Comparison of ENCODE assay signal across 14 cellular contexts in the genomic region with DNA sequence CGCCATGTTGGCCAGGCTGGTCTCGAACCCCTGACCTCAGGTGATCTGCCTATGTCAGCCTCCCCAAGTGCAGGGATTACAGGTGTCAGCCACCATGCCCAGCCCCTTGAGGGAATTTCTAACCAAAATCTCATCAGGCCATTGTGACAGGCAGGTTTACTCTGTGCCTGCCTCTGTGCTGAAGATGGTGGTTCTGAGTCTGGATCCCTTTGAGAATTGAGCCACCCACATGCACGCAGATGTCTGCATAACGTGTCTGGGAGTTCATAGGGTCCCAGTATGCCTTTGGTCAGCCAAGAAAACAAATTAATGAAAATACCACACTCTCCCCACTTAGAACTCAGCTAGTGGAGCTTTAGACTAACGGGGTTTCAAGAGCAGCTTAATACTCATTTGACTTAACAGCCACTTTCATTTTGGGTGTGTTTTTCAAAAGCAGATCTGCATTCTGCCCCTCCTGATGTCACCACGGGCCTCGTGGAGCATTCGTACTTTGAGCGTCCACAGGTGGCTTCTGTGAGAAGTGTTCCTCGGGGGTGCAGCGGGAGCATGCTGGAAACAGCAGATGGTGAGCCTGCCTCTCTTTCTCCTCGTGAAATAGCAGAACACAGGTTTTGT. TPM values are rescaled to one million over a fixed set of nuclear protein-coding genes. Genes with fewer than 3 reads are reported as not detected.
DNase-seq lines count a peak whose midpoint lies in the region; ATAC-seq and TF ChIP-seq lines count a peak whose summit lies in the region.
"Had no signal": no experiment of that assay in that cellular context is flagged by ENCODE, and none has a peak within 500 bp of the region (broad histone marks: within the 10 kb centered on the region; RNA-seq: fewer than 3 reads in every experiment).

No MANE protein-coding gene starts in this region.

- TF ChIP-seq POLR2A in spleen (IDR thresholded peaks at IDR 0.05) = no peak

- no peaks in the 10 kb centered on the region for H3K9me3 Mint-ChIP-seq in CD4-positive, CD25-positive, alpha-beta regulatory T cell
- no peaks in the 10 kb centered on the region for H3K9me3 Mint-ChIP-seq in activated CD4-positive, alpha-beta memory T cell treated with anti-CD3 and anti-CD28 coated beads for 36 hours
- no peaks in the 10 kb centered on the region for H3K9me3 Mint-ChIP-seq in chondrocyte (ENCODE audit: low read depth)

- intact Hi-C loops in activated CD4-positive, alpha-beta memory T cell treated with anti-CD3 and anti-CD28 coated beads for 36 hours (cut with micrococcal nuclease) = no loop called here
- intact Hi-C loops in spleen (cut with DNase I; ENCODE audit: low total_unique reads) = no loop called here

- DNase-seq in CD4-positive, CD25-positive, alpha-beta regulatory T cell = peak in 2 of 3 donors; percentile 7 to 47
- DNase-seq in activated CD4-positive, alpha-beta memory T cell treated with anti-CD3 and anti-CD28 coated beads for 36 hours = no peak
- no peak for DNase-seq in DMS114 treated with DMSO at 0.1 percent for 48 hours (lab: John Stamatoyannopoulos, UW; ENCODE audit: unreplicated experiment)
- no peak for DNase-seq in chondrocyte (ENCODE audit: low spot score)
- no peak for DNase-seq in globus pallidus (ENCODE audit: low spot score)
- no peak for DNase-seq in spleen
- DNase-seq: activated gamma-delta T cell; NCI-H2029 treated with DMSO at 0.1 percent for 48 hours; stimulated activated CD4-positive, alpha-beta T cell treated with anti-CD3 and anti-CD28 coated beads, Interleukin-4, amount 100 ng/mL, for 4 hours; stomach had no signal

- peak overlapping the region; percentile 47 to 78 (median 68) for H3K27ac Mint-ChIP-seq in CD4-positive, CD25-positive, alpha-beta regulatory T cell
- H3K27ac Mint-ChIP-seq in activated CD4-positive, alpha-beta memory T cell treated with anti-CD3 and anti-CD28 coated beads for 36 hours = peak overlapping the region; percentile 51
- no peak overlapping the region for H3K27ac Mint-ChIP-seq in chondrocyte (ENCODE audit: unreplicated experiment)

- H3K27me3 Mint-ChIP-seq in CD4-positive, CD25-positive, alpha-beta regulatory T cell = no peaks in the 10 kb centered on the region
- no peaks in the 10 kb centered on the region for H3K27me3 Mint-ChIP-seq in activated CD4-positive, alpha-beta memory T cell treated with anti-CD3 and anti-CD28 coated beads for 36 hours
- H3K27me3 Mint-ChIP-seq in chondrocyte (ENCODE audit: low read depth) = no peaks in the 10 kb centered on the region

- H3K36me3 Mint-ChIP-seq in CD4-positive, CD25-positive, alpha-beta regulatory T cell = peaks cover 31% of the 10 kb centered on the region
- H3K36me3 Mint-ChIP-seq in activated CD4-positive, alpha-beta memory T cell treated with anti-CD3 and anti-CD28 coated beads for 36 hours = peaks cover 21% of the 10 kb centered on the region
- H3K36me3 Mint-ChIP-seq in chondrocyte (ENCODE audit: low read depth) = peaks cover 21% of the 10 kb centered on the region

- H3K36me3 ChIP-seq in CD4-positive, CD25-positive, alpha-beta regulatory T cell (ENCODE audit: control insufficient read depth, insufficient read depth, low read length) = peaks cover 20% of the 10 kb centered on the region
- peaks cover 0 to 81% (median 27%) of the 10 kb centered on the region in 6 donors for H3K36me3 ChIP-seq in spleen

- WGBS in spleen, 5 donors = 62 to 82% (median 74%) methylated on average over 12 of the region's 12 CpGs

- H3K27me3 ChIP-seq in CD4-positive, CD25-positive, alpha-beta regulatory T cell (ENCODE audit: control insufficient read depth, insufficient read depth, low read length) = no peaks in the 10 kb centered on the region
- no peaks in the 10 kb centered on the region for H3K27me3 ChIP-seq in spleen (replicated peaks in 1 of 7)
- H3K27me3 ChIP-seq: right atrium auricular region, stomach had no signal

- CTCF ChIA-PET in activated CD4-positive, alpha-beta memory T cell treated with anti-CD3 and anti-CD28 coated beads for 36 hours (lab: Charles Lee) = no interaction called here

- peaks cover 21 to 57% (median 28%) of the 10 kb centered on the region in 4 donors for H3K4me1 Mint-ChIP-seq in CD4-positive, CD25-positive, alpha-beta regulatory T cell
- H3K4me1 Mint-ChIP-seq in activated CD4-positive, alpha-beta memory T cell treated with anti-CD3 and anti-CD28 coated beads for 36 hours (ENCODE audit: low read depth) = peaks cover 32% of the 10 kb centered on the region
- H3K4me1 Mint-ChIP-seq in chondrocyte (ENCODE audit: low read depth) = peaks cover 11% of the 10 kb centered on the region

- POLR2A ChIA-PET in activated CD4-positive, alpha-beta memory T cell treated with anti-CD3 and anti-CD28 coated beads for 36 hours (lab: Charles Lee) = no interaction called here

- H3K27ac ChIP-seq in CD4-positive, CD25-positive, alpha-beta regulatory T cell (ENCODE audit: insufficient read depth, low read length, poor library complexity, severe bottlenecking) = peak overlapping the region; percentile 48
- peak overlapping the region in 4 of 8 donors; percentile 12 to 43 (median 22) for H3K27ac ChIP-seq in spleen
- H3K27ac ChIP-seq: right atrium auricular region, stomach had no signal

- peak overlapping the region; percentile 4 to 63 (median 56) for H3K4me3 Mint-ChIP-seq in CD4-positive, CD25-positive, alpha-beta regulatory T cell
- H3K4me3 Mint-ChIP-seq in activated CD4-positive, alpha-beta memory T cell treated with anti-CD3 and anti-CD28 coated beads for 36 hours = no peak overlapping the region
- no peak overlapping the region for H3K4me3 Mint-ChIP-seq in chondrocyte (ENCODE audit: unreplicated experiment)

- H3K4me1 ChIP-seq in CD4-positive, CD25-positive, alpha-beta regulatory T cell (ENCODE audit: control insufficient read depth, insufficient read depth, low read length, poor library complexity, severe bottlenecking) = peaks cover 41% of the 10 kb centered on the region
- peaks cover 4 to 40% (median 25%) of the 10 kb centered on the region in 6 donors for H3K4me1 ChIP-seq in spleen
- H3K4me1 ChIP-seq: right atrium auricular region had no signal

- H3K9me3 ChIP-seq in CD4-positive, CD25-positive, alpha-beta regulatory T cell (ENCODE audit: control insufficient read depth in 2 of 2, low read length in 2 of 2) = no peaks in the 10 kb centered on the region
- H3K9me3 ChIP-seq in spleen = no peaks in the 10 kb centered on the region
- H3K9me3 ChIP-seq: right atrium auricular region, stomach had no signal

- no peak for TF ChIP-seq CTCF in chondrocyte (IDR thresholded peaks at IDR 0.05)
- no peak for TF ChIP-seq CTCF in spleen (IDR thresholded peaks at IDR 0.05 in 8 of 11, conservative IDR thresholded peaks at IDR 0.05 in 3 of 11)

- H3K4me3 ChIP-seq in CD4-positive, CD25-positive, alpha-beta regulatory T cell (ENCODE audit: low read depth, low read length) = peak overlapping the region; percentile 62
- no peak overlapping the region for H3K4me3 ChIP-seq in spleen
- H3K4me3 ChIP-seq: right atrium auricular region, stomach had no signal

- peak in 1 of 2 donors; percentile 13 for ATAC-seq in CD4-positive, CD25-positive, alpha-beta regulatory T cell (ENCODE audit: low read depth in 2 of 2)
- ATAC-seq in GM18502 (IDR thresholded peaks at IDR 0.05; ENCODE audit: poor library complexity, unreplicated experiment) = peak; percentile 54
- ATAC-seq in HG02763 (IDR thresholded peaks at IDR 0.05; ENCODE audit: unreplicated experiment) = peak; percentile 48
- ATAC-seq: HCT116 had no signal

RNA-seq across cellular contexts. Expression of a gene that starts 45.3 kb away (rescaled TPM):
- total RNA-seq in CD4-positive, CD25-positive, alpha-beta regulatory T cell = 125 TPM
- 10 to 100 TPM; 12.6 to 24.8 (median 16.6) TPM for polyA plus RNA-seq in CD4-positive, CD25-positive, alpha-beta regulatory T cell
- 10 to 100 TPM; 32.0 to 35.3 TPM for total RNA-seq in activated CD4-positive, alpha-beta memory T cell treated with anti-CD3 and anti-CD28 coated beads for 36 hours
- total RNA-seq in chondrocyte (27.9 to 37.0 TPM (median 30.3 TPM) in 3 replicates), spleen (10 to 100 TPM; 50.1 to 96.7 (median 68.6) TPM)
- polyA plus RNA-seq in spleen = 10 to 100 TPM; 14.7 to 22.2 (median 22.1) TPM

Comparison
In these comparisons a context has a peak if more than half of its experiments do, and no peak if none do; other contexts are left out.
1. DNase-seq: peak in CD4-positive, CD25-positive, alpha-beta regulatory T cell (2 of 3); none in activated CD4-positive, alpha-beta memory T cell treated with anti-CD3 and anti-CD28 coated beads for 36 hours (single experiment), DMS114 treated with DMSO at 0.1 percent for 48 hours (single experiment), chondrocyte (single experiment), globus pallidus (single experiment) and spleen (single experiment).
2. H3K4me3 Mint-ChIP-seq: peak in CD4-positive, CD25-positive, alpha-beta regulatory T cell (4 of 4); none in activated CD4-positive, alpha-beta memory T cell treated with anti-CD3 and anti-CD28 coated beads for 36 hours (single experiment) and chondrocyte (single experiment).